ENCODE assay signal across 23 cellular contexts in genomic region chr1:64595871-64596515, GRCh38.
DNase-seq lines count a peak whose midpoint lies in the region; ATAC-seq and TF ChIP-seq lines count a peak whose summit lies in the region.
"Had no signal": no experiment of that assay in that cellular context is flagged by ENCODE, and none has a peak within 500 bp of the region (broad histone marks: within the 10 kb centered on the region; RNA-seq: fewer than 3 reads in every experiment).

No MANE protein-coding gene starts in this region.

- H3K9me3 ChIP-seq in lower lobe of right lung (no peaks in the 10 kb centered on the region), uterus (no peaks in the 10 kb centered on the region)
- H3K9me3 ChIP-seq: breast epithelium, esophagus muscularis mucosa, psoas muscle, thyroid gland had no signal

- intact Hi-C loops in lower lobe of right lung (cut with DNase I) = no loop called here
- intact Hi-C loops in uterus (cut with DNase I; ENCODE audit: low total_unique reads) = no loop called here

- CTCF ChIA-PET in activated CD4-positive, alpha-beta T cell treated with anti-CD3 and anti-CD28 coated beads, Interleukin-2, amount 10 ng/mL, durations not matched to agents 7 days and 5 days (lab: Charles Lee) = no interaction called here

- H3K27ac ChIP-seq in lower lobe of right lung (no peak overlapping the region), uterus (peak overlapping the region; percentile 18 to 35)
- H3K27ac ChIP-seq: breast epithelium, C4-2B, esophagus muscularis mucosa, psoas muscle, WERI-Rb-1 had no signal

- peaks cover 1% of the 10 kb centered on the region for H3K27me3 Mint-ChIP-seq in activated CD4-positive, alpha-beta T cell treated with anti-CD3 and anti-CD28 coated beads, Interleukin-2, amount 10 ng/mL, durations not matched to agents 7 days and 5 days
- H3K27me3 Mint-ChIP-seq: activated CD8-positive, alpha-beta T cell treated with anti-CD3 and anti-CD28 coated beads for 36 hours; activated naive CD8-positive, alpha-beta T cell treated with anti-CD3 and anti-CD28 coated beads for 36 hours; naive thymus-derived CD8-positive, alpha-beta T cell had no signal

- no peak for TF ChIP-seq POLR2A in uterus (IDR thresholded peaks at IDR 0.05)

- peak; percentile 33 to 79 for ATAC-seq in lower lobe of right lung
- no peak for ATAC-seq in GM18873 (IDR thresholded peaks at IDR 0.05; ENCODE audit: low FRiP score, unreplicated experiment)
- ATAC-seq in GM21717 (IDR thresholded peaks at IDR 0.05; ENCODE audit: unreplicated experiment) = no peak
- ATAC-seq: activated CD8-positive, alpha-beta T cell treated with anti-CD3 and anti-CD28 coated beads for 36 hours; naive thymus-derived CD8-positive, alpha-beta T cell; psoas muscle; stimulated activated effector memory CD8-positive, alpha-beta T cell treated with anti-CD3 and anti-CD28 coated beads, Interleukin-12 subunit alpha, Interleukin-12 subunit beta, amount 100 ng/mL, for 72 hours had no signal

- H3K36me3 ChIP-seq in lower lobe of right lung (no peaks in the 10 kb centered on the region), uterus (no peaks in the 10 kb centered on the region)
- H3K36me3 ChIP-seq: breast epithelium, esophagus muscularis mucosa, thyroid gland, WERI-Rb-1 had no signal

- H3K9me3 Mint-ChIP-seq in activated CD4-positive, alpha-beta T cell treated with anti-CD3 and anti-CD28 coated beads, Interleukin-2, amount 10 ng/mL, durations not matched to agents 7 days and 5 days = no peaks in the 10 kb centered on the region
- H3K9me3 Mint-ChIP-seq: activated CD8-positive, alpha-beta T cell treated with anti-CD3 and anti-CD28 coated beads for 36 hours; activated naive CD8-positive, alpha-beta T cell treated with anti-CD3 and anti-CD28 coated beads for 36 hours; HFFc6; naive thymus-derived CD8-positive, alpha-beta T cell; stimulated activated effector memory CD8-positive, alpha-beta T cell treated with anti-CD3 and anti-CD28 coated beads, Interleukin-12 subunit alpha, Interleukin-12 subunit beta, amount 100 ng/mL, for 72 hours had no signal

- TF ChIP-seq CTCF in lower lobe of right lung (IDR thresholded peaks at IDR 0.05) (no peak), uterus (IDR thresholded peaks at IDR 0.05) (no peak)

- peak; percentile 6 for DNase-seq in NCI-H748 (lab: John Stamatoyannopoulos, UW; ENCODE audit: unreplicated experiment)
- DNase-seq in NCI-H748 treated with DMSO at 0.1 percent for 48 hours (lab: John Stamatoyannopoulos, UW) = no peak
- DNase-seq in NCI-H774 (lab: John Stamatoyannopoulos, UW) = peak; percentile 47
- DNase-seq in lower lobe of right lung = no peak
- no peak for DNase-seq in uterus
- DNase-seq in activated CD4-positive, alpha-beta T cell treated with anti-CD3 and anti-CD28 coated beads, Interleukin-2, amount 10 ng/mL, durations not matched to agents 7 days and 5 days = no peak
- DNase-seq: activated CD8-positive, alpha-beta T cell treated with anti-CD3 and anti-CD28 coated beads for 36 hours; activated naive CD8-positive, alpha-beta T cell treated with anti-CD3 and anti-CD28 coated beads for 36 hours; activated T-cell treated with anti-CD3 and anti-CD28 coated beads, Interleukin-2, amount 50 U/mL, for 48 hours; HFFc6; naive thymus-derived CD8-positive, alpha-beta T cell; NCI-H2081; psoas muscle; SHP77 treated with DMSO at 0.1 percent for 48 hours; T-helper 1 cell; WERI-Rb-1 had no signal

- POLR2A ChIA-PET in activated CD4-positive, alpha-beta T cell treated with anti-CD3 and anti-CD28 coated beads, Interleukin-2, amount 10 ng/mL, durations not matched to agents 7 days and 5 days (lab: Charles Lee) = no interaction called here

- H3K4me1 ChIP-seq in lower lobe of right lung = peaks cover 37% of the 10 kb centered on the region
- peaks cover 4 to 10% of the 10 kb centered on the region in 2 donors for H3K4me1 ChIP-seq in uterus
- H3K4me1 ChIP-seq: breast epithelium had no signal

- H3K36me3 Mint-ChIP-seq in activated CD4-positive, alpha-beta T cell treated with anti-CD3 and anti-CD28 coated beads, Interleukin-2, amount 10 ng/mL, durations not matched to agents 7 days and 5 days (ENCODE audit: low read depth) = no peaks in the 10 kb centered on the region
- H3K36me3 Mint-ChIP-seq: activated naive CD8-positive, alpha-beta T cell treated with anti-CD3 and anti-CD28 coated beads for 36 hours; stimulated activated effector memory CD8-positive, alpha-beta T cell treated with anti-CD3 and anti-CD28 coated beads, Interleukin-12 subunit alpha, Interleukin-12 subunit beta, amount 100 ng/mL, for 72 hours had no signal

- H3K4me3 ChIP-seq in lower lobe of right lung (no peak overlapping the region), uterus (no peak overlapping the region)
- H3K4me3 ChIP-seq: breast epithelium, esophagus muscularis mucosa, psoas muscle, thyroid gland had no signal

- H3K27ac Mint-ChIP-seq in activated CD4-positive, alpha-beta T cell treated with anti-CD3 and anti-CD28 coated beads, Interleukin-2, amount 10 ng/mL, durations not matched to agents 7 days and 5 days = no peak overlapping the region
- H3K27ac Mint-ChIP-seq: activated CD8-positive, alpha-beta T cell treated with anti-CD3 and anti-CD28 coated beads for 36 hours; activated naive CD8-positive, alpha-beta T cell treated with anti-CD3 and anti-CD28 coated beads for 36 hours; HFFc6; naive thymus-derived CD8-positive, alpha-beta T cell; stimulated activated effector memory CD8-positive, alpha-beta T cell treated with anti-CD3 and anti-CD28 coated beads, Interleukin-12 subunit alpha, Interleukin-12 subunit beta, amount 100 ng/mL, for 72 hours had no signal

- no peaks in the 10 kb centered on the region for H3K4me1 Mint-ChIP-seq in activated CD4-positive, alpha-beta T cell treated with anti-CD3 and anti-CD28 coated beads, Interleukin-2, amount 10 ng/mL, durations not matched to agents 7 days and 5 days
- H3K4me1 Mint-ChIP-seq: stimulated activated effector memory CD8-positive, alpha-beta T cell treated with anti-CD3 and anti-CD28 coated beads, Interleukin-12 subunit alpha, Interleukin-12 subunit beta, amount 100 ng/mL, for 72 hours had no signal

- no peak overlapping the region for H3K4me3 Mint-ChIP-seq in activated CD4-positive, alpha-beta T cell treated with anti-CD3 and anti-CD28 coated beads, Interleukin-2, amount 10 ng/mL, durations not matched to agents 7 days and 5 days
- H3K4me3 Mint-ChIP-seq: activated CD8-positive, alpha-beta T cell treated with anti-CD3 and anti-CD28 coated beads for 36 hours; activated naive CD8-positive, alpha-beta T cell treated with anti-CD3 and anti-CD28 coated beads for 36 hours; HFFc6; naive thymus-derived CD8-positive, alpha-beta T cell; stimulated activated effector memory CD8-positive, alpha-beta T cell treated with anti-CD3 and anti-CD28 coated beads, Interleukin-12 subunit alpha, Interleukin-12 subunit beta, amount 100 ng/mL, for 72 hours had no signal

- no peaks in the 10 kb centered on the region for H3K27me3 ChIP-seq in lower lobe of right lung (ENCODE audit: low read depth)
- H3K27me3 ChIP-seq in uterus = no peaks in the 10 kb centered on the region
- H3K27me3 ChIP-seq: breast epithelium, esophagus muscularis mucosa, thyroid gland had no signal

Comparison
In these comparisons a context has a peak if more than half of its experiments do, and no peak if none do; other contexts are left out.
1. DNase-seq: peak in NCI-H748 (single experiment) and NCI-H774 (single experiment); none in NCI-H748 treated with DMSO at 0.1 percent for 48 hours (single experiment), lower lobe of right lung (single experiment), uterus (0 of 2) and activated CD4-positive, alpha-beta T cell treated with anti-CD3 and anti-CD28 coated beads, Interleukin-2, amount 10 ng/mL, durations not matched to agents 7 days and 5 days (single experiment).
2. ATAC-seq: peak in lower lobe of right lung (2 of 2); none in GM18873 (single experiment) and GM21717 (single experiment).